ENCODE assay signal across 1 cellular context in genomic region chr14:54801482-54801881, GRCh38.
TF ChIP-seq lines count a peak whose summit lies in the region.

No MANE protein-coding gene starts in this region.

TF ChIP-seq in HEK293, 187 proteins besides CTCF, POLR2A, EP300 and RAD21 (continued from another document):
- TF ChIP-seq, protein P1, sequence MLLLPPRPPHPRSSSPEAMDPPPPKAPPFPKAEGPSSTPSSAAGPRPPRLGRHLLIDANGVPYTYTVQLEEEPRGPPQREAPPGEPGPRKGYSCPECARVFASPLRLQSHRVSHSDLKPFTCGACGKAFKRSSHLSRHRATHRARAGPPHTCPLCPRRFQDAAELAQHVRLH (tag by site-specific recombination; IDR thresholded peaks at IDR 0.05): 0 out of 2 replicates have a peak, but pooled peaks have one; percentile 30
TF ChIP-seq in HEK293: peak in this region for 2; not testable (repeated sequence) for 185.
